Comparison of ENCODE assay signal across 21 cellular contexts in genomic region chr22:27551402-27551801, GRCh38.
"Had no signal": no experiment of that assay in that cellular context is flagged by ENCODE, and none has a peak within 500 bp of the region (broad histone marks: within the 10 kb centered on the region; RNA-seq: fewer than 3 reads in every experiment).

No MANE protein-coding gene starts in this region.

- H3K9me3 Mint-ChIP-seq: natural killer cell treated with Interleukin-12 subunit alpha and Interleukin-12 subunit beta and Interleukin-15 and Interleukin-18, amount 100 ng/mL, for 72 hours; type B pancreatic cell had no signal

- H3K79me2 ChIP-seq: hepatocyte had no signal

- H3K36me3 ChIP-seq: left ventricle myocardium inferior, sigmoid colon, suprapubic skin, thyroid gland, uterus had no signal

- H3K9me3 ChIP-seq: suprapubic skin, thyroid gland, uterus had no signal

- FAIRE-seq: colon, kidney had no signal

- H3K36me3 Mint-ChIP-seq: natural killer cell treated with Interleukin-12 subunit alpha and Interleukin-12 subunit beta and Interleukin-15 and Interleukin-18, amount 100 ng/mL, for 72 hours; type B pancreatic cell had no signal

- DNase-seq: dermis blood vessel endothelial cell; foreskin melanocyte; head of caudate nucleus; kidney; left cardiac atrium; left ventricle myocardium inferior; mesenchymal stem cell; midbrain; posterior cingulate gyrus; sigmoid colon; stimulated activated CD4-positive, alpha-beta T cell treated with anti-CD3 and anti-CD28 coated beads, Interleukin-2, amount 100 ng/mL, for 24 hours; stimulated activated naive CD8-positive, alpha-beta T cell treated with anti-CD3 and anti-CD28 coated beads, Interleukin-15, Interleukin-2, amounts not matched to agents 100 U/mL and 50 U/mL, for 24 hours; thyroid gland; uterus had no signal

- H3K4me3 Mint-ChIP-seq: natural killer cell treated with Interleukin-12 subunit alpha and Interleukin-12 subunit beta and Interleukin-15 and Interleukin-18, amount 100 ng/mL, for 72 hours; type B pancreatic cell had no signal

- H3K4me1 ChIP-seq: left ventricle myocardium inferior, thyroid gland, uterus had no signal

- H2AFZ ChIP-seq: hepatocyte had no signal

- H3K27me3 ChIP-seq: hepatocyte, sigmoid colon, suprapubic skin, thyroid gland, uterus had no signal

- H3K27ac Mint-ChIP-seq: natural killer cell treated with Interleukin-12 subunit alpha and Interleukin-12 subunit beta and Interleukin-15 and Interleukin-18, amount 100 ng/mL, for 72 hours; type B pancreatic cell had no signal

- H3K4me3 ChIP-seq: hepatocyte, left ventricle myocardium inferior, lung, sigmoid colon, skin epidermis, suprapubic skin, thyroid gland, uterus had no signal

- H3K4me2 ChIP-seq: hepatocyte had no signal

- H3K27ac ChIP-seq: hepatocyte, left ventricle myocardium inferior, sigmoid colon, skin epidermis, suprapubic skin, thyroid gland, uterus had no signal
